ENCODE assay signal across 24 cellular contexts in genomic region chr2:177093384-177093783, GRCh38.
"Had no signal": no experiment of that assay in that cellular context is flagged by ENCODE, and none has a peak within 500 bp of the region (broad histone marks: within the 10 kb centered on the region; RNA-seq: fewer than 3 reads in every experiment).

No MANE protein-coding gene starts in this region.

- ATAC-seq: activated CD4-positive, CD25-positive, alpha-beta regulatory T cell treated with anti-CD3 and anti-CD28 coated beads, Interleukin-2, amount 50 U/mL, for 24 hours; activated CD8-positive, alpha-beta T cell treated with anti-CD3 and anti-CD28 coated beads, Interleukin-2, amount 10 ng/mL, durations not matched to agents 7 days and 5 days; activated naive CD8-positive, alpha-beta T cell treated with anti-CD3 and anti-CD28 coated beads, Interleukin-2, amount 50 U/mL, for 24 hours had no signal

- DNase-seq: activated CD4-positive, alpha-beta T cell treated with anti-CD3 and anti-CD28 coated beads for 4 hours; activated CD4-positive, alpha-beta T cell treated with anti-CD3 and anti-CD28 coated beads, Interleukin-2, amount 50 U/mL, for 4 hours; activated CD8-positive, alpha-beta memory T cell treated with anti-CD3 and anti-CD28 coated beads, Interleukin-2, amount 50 U/mL, for 48 hours; activated CD8-positive, alpha-beta T cell treated with anti-CD3 and anti-CD28 coated beads, Interleukin-2, amount 10 ng/mL, durations not matched to agents 7 days and 5 days; activated effector memory CD4-positive, alpha-beta T cell treated with anti-CD3 and anti-CD28 coated beads, Interleukin-2, amount 50 U/mL, for 16 hours; activated naive CD4-positive, alpha-beta T cell treated with Interleukin-2 at 50 U/mL for 16 hours; activated naive CD8-positive, alpha-beta T cell treated with anti-CD3 and anti-CD28 coated beads, Interleukin-2, amount 50 U/mL, for 24 hours; activated T-cell treated with anti-CD3 and anti-CD28 coated beads, Interleukin-2, amount 50 U/mL, for 1 hour; amygdala; Kasumi-1; KBM-7; NCI-H1048; NCI-H1417; NCI-H1694; NCI-H2029; NCI-H2107; NCI-H345; NCI-H510A; NCI-H526 treated with DMSO at 0.1 percent for 48 hours; NK-92 treated with Interleukin-12 subunit alpha and Interleukin-12 subunit beta, amount 100 ng/mL, for 24 hours; Peyer's patch; Right ventricle myocardium superior; SJCRH30 had no signal
